Comparison of ENCODE assay signal across 20 cellular contexts in genomic region chr3:59831394-59831793, GRCh38.
"Had no signal": no experiment of that assay in that cellular context is flagged by ENCODE, and none has a peak within 500 bp of the region (broad histone marks: within the 10 kb centered on the region; RNA-seq: fewer than 3 reads in every experiment).

No MANE protein-coding gene starts in this region.

- ATAC-seq: K562, SK-N-SH treated with all-trans-retinoic acid at 6 μM for 48 hours had no signal

- H3K9ac ChIP-seq: KMS-11 had no signal

- H3K27ac Mint-ChIP-seq: IgD-negative memory B cell had no signal

- H3K4me1 ChIP-seq: SJCRH30 had no signal

- H3K27me3 ChIP-seq: SJCRH30 had no signal

- H3K4me3 ChIP-seq: K562, SJCRH30 had no signal

- H3K9me3 ChIP-seq: SJCRH30 had no signal

- H3K4me1 Mint-ChIP-seq: IgD-negative memory B cell had no signal

- H3K4me2 ChIP-seq: KMS-11 had no signal

- H3K36me3 ChIP-seq: SJCRH30 had no signal

- H3K27ac ChIP-seq: HL-60, KMS-11, SJCRH30 had no signal

- H3K4me3 Mint-ChIP-seq: IgD-negative memory B cell had no signal

- DNase-seq: Kasumi-1, MM.1S, NCI-H1105, NCI-H1436 treated with DMSO at 0.1 percent for 48 hours, NCI-H1694, NCI-H187 treated with DMSO at 0.1 percent for 48 hours, NCI-H2029 treated with DMSO at 0.1 percent for 48 hours, NCI-H2171 treated with DMSO at 0.1 percent for 48 hours, NCI-H345, NCI-H446 treated with DMSO at 0.1 percent for 48 hours, NCI-H510A treated with DMSO at 0.1 percent for 48 hours, NCI-H526, RPMI8226, SHP77 treated with DMSO at 0.1 percent for 48 hours, SJCRH30 had no signal
